In the genomic region with DNA sequence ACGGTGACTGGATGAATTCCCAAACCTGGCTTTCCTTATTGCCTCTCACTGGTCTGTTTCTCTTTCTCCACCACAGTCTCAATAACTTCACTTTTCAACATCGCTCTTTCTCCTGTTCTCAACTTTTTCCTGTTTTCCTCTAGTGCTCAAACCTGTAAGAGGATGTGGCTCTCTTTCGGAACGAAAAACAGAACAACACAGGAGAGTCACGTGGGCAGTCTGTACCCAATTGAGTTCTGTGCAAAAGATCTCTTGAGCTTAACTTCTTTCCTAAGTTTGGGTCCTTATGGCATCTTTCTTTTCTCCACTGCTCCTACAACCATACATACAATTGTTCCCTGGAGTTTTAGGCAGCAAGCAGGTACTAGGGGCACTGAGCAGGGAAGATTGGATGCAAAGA, we compare ENCODE assay signal across 1 cellular context.
TF ChIP-seq lines count a peak whose summit lies in the region.

No MANE protein-coding gene starts in this region.

TF ChIP-seq in HCT116, 20 proteins besides CTCF, POLR2A, EP300 and RAD21 (continued from another document):
- TF ChIP-seq, protein P1, sequence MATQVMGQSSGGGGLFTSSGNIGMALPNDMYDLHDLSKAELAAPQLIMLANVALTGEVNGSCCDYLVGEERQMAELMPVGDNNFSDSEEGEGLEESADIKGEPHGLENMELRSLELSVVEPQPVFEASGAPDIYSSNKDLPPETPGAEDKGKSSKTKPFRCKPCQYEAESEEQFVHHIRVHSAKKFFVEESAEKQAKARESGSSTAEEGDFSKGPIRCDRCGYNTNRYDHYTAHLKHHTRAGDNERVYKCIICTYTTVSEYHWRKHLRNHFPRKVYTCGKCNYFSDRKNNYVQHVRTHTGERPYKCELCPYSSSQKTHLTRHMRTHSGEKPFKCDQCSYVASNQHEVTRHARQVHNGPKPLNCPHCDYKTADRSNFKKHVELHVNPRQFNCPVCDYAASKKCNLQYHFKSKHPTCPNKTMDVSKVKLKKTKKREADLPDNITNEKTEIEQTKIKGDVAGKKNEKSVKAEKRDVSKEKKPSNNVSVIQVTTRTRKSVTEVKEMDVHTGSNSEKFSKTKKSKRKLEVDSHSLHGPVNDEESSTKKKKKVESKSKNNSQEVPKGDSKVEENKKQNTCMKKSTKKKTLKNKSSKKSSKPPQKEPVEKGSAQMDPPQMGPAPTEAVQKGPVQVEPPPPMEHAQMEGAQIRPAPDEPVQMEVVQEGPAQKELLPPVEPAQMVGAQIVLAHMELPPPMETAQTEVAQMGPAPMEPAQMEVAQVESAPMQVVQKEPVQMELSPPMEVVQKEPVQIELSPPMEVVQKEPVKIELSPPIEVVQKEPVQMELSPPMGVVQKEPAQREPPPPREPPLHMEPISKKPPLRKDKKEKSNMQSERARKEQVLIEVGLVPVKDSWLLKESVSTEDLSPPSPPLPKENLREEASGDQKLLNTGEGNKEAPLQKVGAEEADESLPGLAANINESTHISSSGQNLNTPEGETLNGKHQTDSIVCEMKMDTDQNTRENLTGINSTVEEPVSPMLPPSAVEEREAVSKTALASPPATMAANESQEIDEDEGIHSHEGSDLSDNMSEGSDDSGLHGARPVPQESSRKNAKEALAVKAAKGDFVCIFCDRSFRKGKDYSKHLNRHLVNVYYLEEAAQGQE (IDR thresholded peaks at IDR 0.05; ENCODE audit: low read depth): no peak
- TF ChIP-seq, protein P2, sequence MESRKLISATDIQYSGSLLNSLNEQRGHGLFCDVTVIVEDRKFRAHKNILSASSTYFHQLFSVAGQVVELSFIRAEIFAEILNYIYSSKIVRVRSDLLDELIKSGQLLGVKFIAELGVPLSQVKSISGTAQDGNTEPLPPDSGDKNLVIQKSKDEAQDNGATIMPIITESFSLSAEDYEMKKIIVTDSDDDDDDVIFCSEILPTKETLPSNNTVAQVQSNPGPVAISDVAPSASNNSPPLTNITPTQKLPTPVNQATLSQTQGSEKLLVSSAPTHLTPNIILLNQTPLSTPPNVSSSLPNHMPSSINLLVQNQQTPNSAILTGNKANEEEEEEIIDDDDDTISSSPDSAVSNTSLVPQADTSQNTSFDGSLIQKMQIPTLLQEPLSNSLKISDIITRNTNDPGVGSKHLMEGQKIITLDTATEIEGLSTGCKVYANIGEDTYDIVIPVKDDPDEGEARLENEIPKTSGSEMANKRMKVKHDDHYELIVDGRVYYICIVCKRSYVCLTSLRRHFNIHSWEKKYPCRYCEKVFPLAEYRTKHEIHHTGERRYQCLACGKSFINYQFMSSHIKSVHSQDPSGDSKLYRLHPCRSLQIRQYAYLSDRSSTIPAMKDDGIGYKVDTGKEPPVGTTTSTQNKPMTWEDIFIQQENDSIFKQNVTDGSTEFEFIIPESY (IDR thresholded peaks at IDR 0.05; ENCODE audit: extremely low read depth, insufficient replicate concordance, low read length): no peak
- no peak for TF ChIP-seq POLR2AphosphoS5 (IDR thresholded peaks at IDR 0.05; ENCODE audit: low read depth, low read length)
